In the genomic region with DNA sequence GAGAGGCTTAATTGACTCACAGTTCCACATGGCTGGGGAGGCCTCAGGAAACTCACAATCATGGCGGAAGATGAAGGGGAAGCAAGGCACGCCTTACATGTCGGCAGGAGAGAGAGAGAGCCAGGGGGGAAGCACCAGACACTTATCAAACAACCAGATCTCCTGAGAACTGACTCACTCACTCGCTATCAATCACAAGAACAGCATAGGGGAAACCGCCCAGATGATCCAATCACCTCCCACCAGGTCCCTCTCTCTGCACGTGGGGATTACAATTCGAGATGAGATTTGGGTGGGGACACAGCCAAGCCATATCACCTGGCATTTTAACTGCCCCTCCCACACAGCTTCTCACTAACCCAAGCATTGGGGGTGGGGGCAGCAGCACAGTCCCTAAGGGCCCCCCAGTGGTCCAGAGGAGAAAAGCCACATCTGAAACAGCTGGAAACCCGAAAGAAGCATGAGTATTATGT, we compare ENCODE assay signal across 12 cellular contexts.
DNase-seq lines count a peak whose midpoint lies in the region; ATAC-seq lines count a peak whose summit lies in the region.
"Had no signal": no experiment of that assay in that cellular context is flagged by ENCODE, and none has a peak within 500 bp of the region (broad histone marks: within the 10 kb centered on the region; RNA-seq: fewer than 3 reads in every experiment).

No MANE protein-coding gene starts in this region.

- H3K4me3 Mint-ChIP-seq in activated naive CD4-positive, alpha-beta T cell treated with anti-CD3 and anti-CD28 coated beads, Interleukin-2, amount 10 ng/mL, durations not matched to agents 7 days and 5 days, result no peak overlapping the region
- H3K4me3 Mint-ChIP-seq in stimulated activated naive CD8-positive, alpha-beta T cell treated with anti-CD3 and anti-CD28 coated beads, Interleukin-15, Interleukin-2, amounts not matched to agents 100 ng/mL and 50 ng/mL, for 24 hours, result no peak overlapping the region
- H3K4me3 Mint-ChIP-seq: natural killer cell; T-helper 1 cell treated with Interleukin-12 subunit alpha and Interleukin-12 subunit beta and Interleukin-4 antibody, amounts not matched to agents 30 μg/mL and 1 μg/mL, for 36 hours had no signal

- ATAC-seq in GM21723 (IDR thresholded peaks at IDR 0.05; ENCODE audit: unreplicated experiment), result no peak
- ATAC-seq: heart right ventricle, natural killer cell had no signal

- peak; percentile 41 for DNase-seq in activated naive CD4-positive, alpha-beta T cell treated with Interleukin-2 at 50 U/mL for 16 hours
- DNase-seq in activated naive CD4-positive, alpha-beta T cell treated with anti-CD3 and anti-CD28 coated beads, Interleukin-2, amount 10 ng/mL, durations not matched to agents 7 days and 5 days, result no peak
- DNase-seq in RKO (ENCODE audit: low spot score) (peak; percentile 44), dermis blood vessel endothelial cell (peak; percentile 36), superior temporal gyrus (ENCODE audit: extremely low spot score) (no peak), putamen (ENCODE audit: low spot score) (no peak)
- DNase-seq: heart right ventricle, natural killer cell, NCI-H1417 had no signal

- CTCF ChIA-PET in activated naive CD4-positive, alpha-beta T cell treated with anti-CD3 and anti-CD28 coated beads, Interleukin-2, amount 10 ng/mL, durations not matched to agents 7 days and 5 days (lab: Charles Lee), result no interaction called here

- peaks cover 11% of the 10 kb centered on the region for H3K27me3 Mint-ChIP-seq in activated naive CD4-positive, alpha-beta T cell treated with anti-CD3 and anti-CD28 coated beads, Interleukin-2, amount 10 ng/mL, durations not matched to agents 7 days and 5 days
- H3K27me3 Mint-ChIP-seq in stimulated activated naive CD8-positive, alpha-beta T cell treated with anti-CD3 and anti-CD28 coated beads, Interleukin-15, Interleukin-2, amounts not matched to agents 100 ng/mL and 50 ng/mL, for 24 hours, result peaks cover 5% of the 10 kb centered on the region

- H3K4me1 Mint-ChIP-seq in activated naive CD4-positive, alpha-beta T cell treated with anti-CD3 and anti-CD28 coated beads, Interleukin-2, amount 10 ng/mL, durations not matched to agents 7 days and 5 days, result peaks cover 2% of the 10 kb centered on the region
- peaks cover 9% of the 10 kb centered on the region for H3K4me1 Mint-ChIP-seq in stimulated activated naive CD8-positive, alpha-beta T cell treated with anti-CD3 and anti-CD28 coated beads, Interleukin-15, Interleukin-2, amounts not matched to agents 100 ng/mL and 50 ng/mL, for 24 hours (ENCODE audit: low read depth)
- H3K4me1 Mint-ChIP-seq: natural killer cell had no signal

- no peaks in the 10 kb centered on the region for H3K9me3 Mint-ChIP-seq in activated naive CD4-positive, alpha-beta T cell treated with anti-CD3 and anti-CD28 coated beads, Interleukin-2, amount 10 ng/mL, durations not matched to agents 7 days and 5 days
- peaks cover 10% of the 10 kb centered on the region for H3K9me3 Mint-ChIP-seq in stimulated activated naive CD8-positive, alpha-beta T cell treated with anti-CD3 and anti-CD28 coated beads, Interleukin-15, Interleukin-2, amounts not matched to agents 100 ng/mL and 50 ng/mL, for 24 hours
- H3K9me3 Mint-ChIP-seq: natural killer cell had no signal

- H3K36me3 Mint-ChIP-seq in activated naive CD4-positive, alpha-beta T cell treated with anti-CD3 and anti-CD28 coated beads, Interleukin-2, amount 10 ng/mL, durations not matched to agents 7 days and 5 days, result no peaks in the 10 kb centered on the region
- no peaks in the 10 kb centered on the region for H3K36me3 Mint-ChIP-seq in stimulated activated naive CD8-positive, alpha-beta T cell treated with anti-CD3 and anti-CD28 coated beads, Interleukin-15, Interleukin-2, amounts not matched to agents 100 ng/mL and 50 ng/mL, for 24 hours (ENCODE audit: low read depth)
- H3K36me3 Mint-ChIP-seq: natural killer cell had no signal

- H3K27ac Mint-ChIP-seq in activated naive CD4-positive, alpha-beta T cell treated with anti-CD3 and anti-CD28 coated beads, Interleukin-2, amount 10 ng/mL, durations not matched to agents 7 days and 5 days, result no peak overlapping the region
- peak overlapping the region; percentile 54 for H3K27ac Mint-ChIP-seq in stimulated activated naive CD8-positive, alpha-beta T cell treated with anti-CD3 and anti-CD28 coated beads, Interleukin-15, Interleukin-2, amounts not matched to agents 100 ng/mL and 50 ng/mL, for 24 hours
- H3K27ac Mint-ChIP-seq: natural killer cell; T-helper 1 cell treated with Interleukin-12 subunit alpha and Interleukin-12 subunit beta and Interleukin-4 antibody, amounts not matched to agents 30 μg/mL and 1 μg/mL, for 36 hours had no signal

Comparison
In these comparisons a context has a peak if more than half of its experiments do, and no peak if none do; other contexts are left out.
1. DNase-seq: peak in activated naive CD4-positive, alpha-beta T cell treated with Interleukin-2 at 50 U/mL for 16 hours (single experiment), RKO (single experiment) and dermis blood vessel endothelial cell (single experiment); none in activated naive CD4-positive, alpha-beta T cell treated with anti-CD3 and anti-CD28 coated beads, Interleukin-2, amount 10 ng/mL, durations not matched to agents 7 days and 5 days (single experiment), superior temporal gyrus (single experiment) and putamen (single experiment).